In genomic region chrX:106481341-106481740, GRCh38 we compare ENCODE assay signal across 8 cellular contexts.
DNase-seq lines count a peak whose midpoint lies in the region; ATAC-seq and TF ChIP-seq lines count a peak whose summit lies in the region.

No MANE protein-coding gene starts in this region.

- no peak for TF ChIP-seq POLR2A in testis (IDR thresholded peaks at IDR 0.05)

- 0% methylated on average over 1 of the region's 1 CpG for WGBS in testis, 2 donors

- no peaks in the 10 kb centered on the region for H3K4me1 ChIP-seq in testis

- H3K36me3 ChIP-seq in GM06990 (ENCODE audit: control insufficient read depth, insufficient read depth, low read length) (no peaks in the 10 kb centered on the region), testis (ENCODE audit: low read depth, missing control alignments) (no peaks in the 10 kb centered on the region)

- intact Hi-C loops in testis (cut with DNase I; ENCODE audit: low total_unique reads): no loop called here

- H3K27me3 ChIP-seq in GM06990 (replicated peaks; ENCODE audit: control insufficient read depth, insufficient read depth, low read length) (no peaks in the 10 kb centered on the region), testis (no peaks in the 10 kb centered on the region)

- H3K27ac ChIP-seq in testis: no peak overlapping the region

- H3K4me3 ChIP-seq in GM06990 (replicated peaks; ENCODE audit: low read depth, low read length): no peak overlapping the region
- no peak overlapping the region for H3K4me3 ChIP-seq in testis

- peak; percentile 64 for DNase-seq in AG08395 (ENCODE audit: low spot score)
- no peak for DNase-seq in GM06990 (ENCODE audit: extremely low read depth, insufficient read length)
- DNase-seq in Kasumi-1 (lab: John Stamatoyannopoulos, UW): peak; percentile 0 to 42
- peak in 4 of 5 donors; percentile 4 to 37 (median 22) for DNase-seq in T-helper 1 cell
- DNase-seq in dermis microvascular lymphatic vessel endothelial cell (ENCODE audit: low read depth in 2 of 2): peak; percentile 37 to 39
- DNase-seq in lung microvascular endothelial cell (ENCODE audit: low read depth in 2 of 2): peak; percentile 50 to 70
- DNase-seq in testis: peak; percentile 58

- TF ChIP-seq CTCF in GM06990 (IDR thresholded peaks at IDR 0.05; ENCODE audit: insufficient read depth, low read length, poor library complexity, severe bottlenecking): peak; percentile 62
- peak; percentile 34 to 59 (median 52) for TF ChIP-seq CTCF in testis (IDR thresholded peaks at IDR 0.05)

- no peaks in the 10 kb centered on the region for H3K9me3 ChIP-seq in testis

- ATAC-seq in HG03378 (IDR thresholded peaks at IDR 0.05; ENCODE audit: unreplicated experiment): no peak
